In genomic region chr5:52786937-52787599, GRCh38 we compare ENCODE assay signal across 8 cellular contexts. TPM values are rescaled to one million over a fixed set of nuclear protein-coding genes. Genes with fewer than 3 reads are reported as not detected.
DNase-seq lines count a peak whose midpoint lies in the region; ATAC-seq, FAIRE-seq and TF ChIP-seq lines count a peak whose summit lies in the region.

No MANE protein-coding gene starts in this region.

- in situ Hi-C loops in Caki2 (cut with HindIII; ENCODE audit: low pct_unique_long_range_greater_than_20kb, low sequenced_read_pairs) (no loop called here), GM23248 (cut with MboI) (loop anchor here (25.0 kb wide), 1 partner anchor 125 kb away; no protein-coding TSS in a partner anchor)

- H3K27ac ChIP-seq in GM23248 (0 out of 2 replicates have a peak overlapping the region, but pooled peaks have one; percentile 79), PC-9 (no peak overlapping the region), lung (ENCODE audit: low read depth in 1 of 2, low read length in 1 of 2) (peak overlapping the region; percentile 75 to 85)

- H3K27me3 ChIP-seq in GM23248 (replicated peaks; ENCODE audit: insufficient read depth) (no peaks in the 10 kb centered on the region), PC-9 (ENCODE audit: insufficient read depth, low read depth) (no peaks in the 10 kb centered on the region), lung (ENCODE audit: control insufficient read depth, insufficient read depth) (no peaks in the 10 kb centered on the region)

- H3K9me3 ChIP-seq in GM23248 (ENCODE audit: low read depth) (no peaks in the 10 kb centered on the region), PC-9 (ENCODE audit: insufficient read depth, low read depth) (no peaks in the 10 kb centered on the region), lung (ENCODE audit: control insufficient read depth in 2 of 2, insufficient read depth in 1 of 2, low read length in 1 of 2) (no peaks in the 10 kb centered on the region)

- H4K20me1 ChIP-seq in GM23248 (ENCODE audit: insufficient read depth) (no peaks in the 10 kb centered on the region), PC-9 (ENCODE audit: insufficient read depth) (no peaks in the 10 kb centered on the region)

- H3K9me2 ChIP-seq in GM23248 (ENCODE audit: insufficient read depth) (no peaks in the 10 kb centered on the region), PC-9 (ENCODE audit: insufficient read depth) (no peaks in the 10 kb centered on the region)

- DNase-seq in Caki2 (ENCODE audit: low read depth) (peak; percentile 43), GM23248 (peak; percentile 57), PC-9 (peak in 1 of 2 experiments; percentile 41), lung (ENCODE audit: low spot score) (peak; percentile 36), urothelium cell line (ENCODE audit: low spot score) (no peak), NCI-H1048 (lab: John Stamatoyannopoulos, UW) (no peak)
- peak; percentile 40 for DNase-seq in central memory CD4-positive, alpha-beta T cell

- no TSS peak for BruUV-seq in PC-9 (replicated peaks; lab: Mats Ljungman, UMichigan)

- ATAC-seq in lung (ENCODE audit: insufficient read depth, low FRiP score) (peak; percentile 19), HG02840 (IDR thresholded peaks at IDR 0.05; ENCODE audit: low FRiP score, unreplicated experiment) (no peak)

- intact Hi-C loops in PC-9 (cut with micrococcal nuclease; ENCODE audit: unreplicated experiment) = loop anchor here (1.0 to 5.0 kb wide), 3 partner anchors 128 to 310 kb away; partner anchors contain the start of gene ITGA2

- peaks cover 27% of the 10 kb centered on the region for H3F3A ChIP-seq in GM23248 (ENCODE audit: insufficient read depth)
- H3F3A ChIP-seq in PC-9 (ENCODE audit: insufficient read depth, low read depth) = peaks cover 15% of the 10 kb centered on the region; the same call in 1 of the 2 replicates

- peak overlapping the region; percentile 79 for H3K4me2 ChIP-seq in GM23248 (ENCODE audit: unreplicated experiment)
- H3K4me2 ChIP-seq in PC-9 = peak overlapping the region; percentile 83

- peak; percentile 72 for FAIRE-seq in urothelium cell line (lab: Jason Lieb, UNC)

- H3K79me2 ChIP-seq in GM23248 (ENCODE audit: insufficient read depth) (peaks cover 27% of the 10 kb centered on the region), PC-9 (ENCODE audit: low read depth) (no peaks in the 10 kb centered on the region)

- WGBS in GM23248 (ENCODE audit: low coverage in 1 of 2, low lambda C conversion rate in 2 of 2, missing lambda C conversion rate in 2 of 2), 2 experiments = 13 to 14% methylated on average over 11 of the region's 11 CpGs
- WGBS in lung, 2 donors = 4 to 6% methylated on average over 11 of the region's 11 CpGs

- H2AFZ ChIP-seq in GM23248 (peak overlapping the region; percentile 93), PC-9 (peak overlapping the region; percentile 88)

- H3K4me1 ChIP-seq in GM23248 (ENCODE audit: insufficient read depth) = peaks cover 29% of the 10 kb centered on the region
- H3K4me1 ChIP-seq in PC-9 (replicated peaks; ENCODE audit: insufficient read depth) = peaks cover 29% of the 10 kb centered on the region
- H3K4me1 ChIP-seq in lung (ENCODE audit: control insufficient read depth in 2 of 2, insufficient read depth in 2 of 2, low read length in 2 of 2) = peaks cover 0 to 1% of the 10 kb centered on the region in 2 donors

- H3K36me3 ChIP-seq in GM23248 (ENCODE audit: low read depth) (no peaks in the 10 kb centered on the region), PC-9 (ENCODE audit: low read depth) (no peaks in the 10 kb centered on the region), lung (ENCODE audit: control insufficient read depth in 2 of 2, insufficient read depth in 2 of 2, low read length in 2 of 2) (no peaks in the 10 kb centered on the region)

- H3K4me3 ChIP-seq in GM23248 (peak overlapping the region; percentile 85), PC-9 (peak overlapping the region; percentile 67), lung (no peak overlapping the region)

- H3K9ac ChIP-seq in GM23248 = peak overlapping the region; percentile 86

- peak; percentile 55; the same call in 1 of the 2 replicates for TF ChIP-seq CTCF in PC-9 (conservative IDR thresholded peaks at IDR 0.05)
- TF ChIP-seq CTCF in lung (IDR thresholded peaks at IDR 0.05; ENCODE audit: control extremely low read depth, extremely low read depth) = peak; percentile 29

- CTCF ChIA-PET in PC-9 (lab: Charles Lee) = interaction anchor here (0.6 to 1.1 kb wide), 2 partner anchors 121 to 128 kb away, joined by 3 to 8 read pairs; no protein-coding TSS in a partner anchor

- POLR2A ChIA-PET in PC-9 (lab: Charles Lee; ENCODE audit: unreplicated experiment) = no interaction called here

RNA-seq across cellular contexts. Expression of gene ITGA1, which starts 0.6 kb away (rescaled TPM):
- 9.6 and 42.3 TPM in 2 replicates for total RNA-seq in Caki2 (2014; rRNA removed; shearing (Covaris generic); ENCODE audit: low replicate concordance)
- total RNA-seq in GM23248 (2014; rRNA removed; shearing (Covaris generic)) = 18.4 and 18.6 TPM in 2 replicates
- 8.1 and 8.9 TPM in 2 replicates for polyA plus RNA-seq in GM23248 (2016; fragmentation: Nextera tagmentation; extraction: Ambion mirVana)
- total RNA-seq in PC-9 (2021) = 3.0 and 4.0 TPM in 2 replicates
- total RNA-seq in lung = 100 to 1,000 TPM in 1 of 2 donors, 10 to 100 TPM in 1; 74.9 to 119 TPM
- polyA plus RNA-seq in lung = 10 to 100 TPM in 1 of 2 donors, 1 to 10 TPM in 1; 8.8 to 20.3 TPM

RNA-seq across cellular contexts. Expression of gene PELO, which starts 0.6 kb away (rescaled TPM):
- total RNA-seq in Caki2 (2014; rRNA removed; shearing (Covaris generic); ENCODE audit: low replicate concordance) = 35.8 and 37.4 TPM in 2 replicates
- total RNA-seq in GM23248 (2014; rRNA removed; shearing (Covaris generic)) = 20.4 and 24.4 TPM in 2 replicates
- polyA plus RNA-seq in GM23248 (2016; fragmentation: Nextera tagmentation; extraction: Ambion mirVana) = 25.0 and 25.2 TPM in 2 replicates
- total RNA-seq in PC-9 (2021) = 19.8 and 21.5 TPM in 2 replicates
- 10 to 100 TPM; 49.3 to 51.1 TPM for total RNA-seq in lung
- polyA plus RNA-seq in lung = 10 to 100 TPM in 1 of 2 donors, 1 to 10 TPM in 1; 5.0 to 22.0 TPM

Comparison
In these comparisons a context has a peak if more than half of its experiments do, and no peak if none do; other contexts are left out.
1. DNase-seq: peak in Caki2 (single experiment), GM23248 (single experiment), central memory CD4-positive, alpha-beta T cell (single experiment) and lung (single experiment); none in urothelium cell line (single experiment) and NCI-H1048 (single experiment).